ENCODE assay signal across 9 cellular contexts in the genomic region with DNA sequence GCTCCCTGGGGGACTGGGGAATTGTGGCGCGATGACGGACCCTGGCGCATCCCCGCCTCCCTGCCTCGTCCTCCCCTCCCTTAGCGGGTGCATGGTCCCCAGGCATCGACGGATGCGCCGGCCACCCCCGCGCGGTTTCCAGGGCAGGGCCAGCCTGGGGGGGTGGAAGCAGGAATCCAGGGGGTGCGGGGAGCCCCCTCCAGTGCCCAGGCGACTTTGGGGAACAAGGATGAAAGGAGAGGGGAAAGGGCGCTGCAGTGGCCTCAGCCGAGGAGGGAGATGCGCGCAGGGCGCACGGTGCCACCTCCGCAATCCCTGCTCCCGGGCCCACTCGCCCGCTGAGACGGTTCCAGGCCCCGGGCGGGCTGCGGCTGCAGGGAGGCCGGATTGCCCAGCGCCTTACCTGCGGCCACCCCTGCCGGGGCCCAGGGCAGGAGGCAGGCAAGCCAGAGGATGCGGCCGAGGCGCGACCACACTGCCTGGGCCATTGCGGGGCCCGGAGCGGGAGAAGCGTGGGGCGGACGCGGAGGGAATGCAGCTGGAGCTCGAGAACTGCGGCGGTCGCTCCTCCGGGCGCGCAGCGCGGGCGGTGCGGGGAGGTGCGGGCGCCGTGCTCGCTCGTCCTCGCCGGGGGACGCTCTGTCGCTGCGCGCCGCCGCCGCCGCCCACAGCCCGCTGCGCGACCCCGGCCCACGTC. TPM values are rescaled to one million over a fixed set of nuclear protein-coding genes. Genes with fewer than 3 reads are reported as not detected.
DNase-seq lines count a peak whose midpoint lies in the region; ATAC-seq and TF ChIP-seq lines count a peak whose summit lies in the region.
"Had no signal": no experiment of that assay in that cellular context is flagged by ENCODE, and none has a peak within 500 bp of the region (broad histone marks: within the 10 kb centered on the region; RNA-seq: fewer than 3 reads in every experiment).

A gene with protein sequence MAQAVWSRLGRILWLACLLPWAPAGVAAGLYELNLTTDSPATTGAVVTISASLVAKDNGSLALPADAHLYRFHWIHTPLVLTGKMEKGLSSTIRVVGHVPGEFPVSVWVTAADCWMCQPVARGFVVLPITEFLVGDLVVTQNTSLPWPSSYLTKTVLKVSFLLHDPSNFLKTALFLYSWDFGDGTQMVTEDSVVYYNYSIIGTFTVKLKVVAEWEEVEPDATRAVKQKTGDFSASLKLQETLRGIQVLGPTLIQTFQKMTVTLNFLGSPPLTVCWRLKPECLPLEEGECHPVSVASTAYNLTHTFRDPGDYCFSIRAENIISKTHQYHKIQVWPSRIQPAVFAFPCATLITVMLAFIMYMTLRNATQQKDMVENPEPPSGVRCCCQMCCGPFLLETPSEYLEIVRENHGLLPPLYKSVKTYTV (minus strand): TSS at position 641 of the 697 bp plus-strand sequence. CDS start 153 bp downstream, at position 488.

- peak within 1 kb of the TSS; percentile 59 for H2AFZ ChIP-seq in mammary epithelial cell (ENCODE audit: low read depth, low read length)

- peaks cover 41% of the 10 kb centered on the region for H3K4me1 ChIP-seq in BLaER1
- no peaks in the 10 kb centered on the region for H3K4me1 ChIP-seq in mammary epithelial cell (ENCODE audit: insufficient read depth, low read length)
- H3K4me1 ChIP-seq in mucosa of rectum (ENCODE audit: control insufficient read depth in 2 of 2, insufficient read depth in 2 of 2, low read length in 2 of 2): no peaks in the 10 kb centered on the region

- no peak for TF ChIP-seq CTCF in mammary epithelial cell (conservative IDR thresholded peaks at IDR 0.05 in 1 of 2, IDR thresholded peaks at IDR 0.05 in 1 of 2; ENCODE audit: extremely low read depth in 1 of 2, insufficient read depth in 1 of 2, low read depth in 1 of 2, low read length in 2 of 2)

- no peaks in the 10 kb centered on the region for H3K36me3 ChIP-seq in BLaER1
- H3K36me3 ChIP-seq in mammary epithelial cell (ENCODE audit: insufficient read depth, low read length): no peaks in the 10 kb centered on the region
- no peaks in the 10 kb centered on the region for H3K36me3 ChIP-seq in mucosa of rectum (ENCODE audit: control insufficient read depth in 2 of 2, insufficient read depth in 2 of 2, low read length in 2 of 2)

- intact Hi-C loops in mammary epithelial cell (cut with micrococcal nuclease): no loop called here

- CTCF ChIA-PET in mammary epithelial cell (lab: Charles Lee; ENCODE audit: low non-redundant PET): no interaction called here

- H3K4me2 ChIP-seq in BLaER1 (peak within 1 kb of the TSS; percentile 99), mammary epithelial cell (ENCODE audit: insufficient read depth, low read depth, low read length) (peak within 1 kb of the TSS; percentile 79)

- H3K9ac ChIP-seq in BLaER1 (peak within 1 kb of the TSS; percentile 62), mammary epithelial cell (ENCODE audit: insufficient read depth, low read length) (no peak within 1 kb of the TSS), mucosa of rectum (ENCODE audit: low read depth in 1 of 2, low read length in 2 of 2) (no peak within 1 kb of the TSS)

- H3K4me3 ChIP-seq in BLaER1 (peak within 1 kb of the TSS; percentile 74), mammary epithelial cell (replicated peaks in 1 of 3; ENCODE audit: insufficient read depth in 1 of 3, low read depth in 2 of 3, low read length in 3 of 3) (peak within 1 kb of the TSS in 2 of 3 experiments; percentile 14 to 42), mucosa of rectum (ENCODE audit: low read length in 2 of 2) (peak within 1 kb of the TSS; percentile 31 to 35)

- in situ Hi-C loops in mammary epithelial cell (cut with MboI; ENCODE audit: low sequenced_read_pairs in 2 of 2): no loop called here

- 9% methylated on average over 14 of the region's 76 CpGs for WGBS in mammary epithelial cell (ENCODE audit: low coverage, missing lambda C conversion rate)

- H3K9me3 ChIP-seq in BLaER1 (no peaks in the 10 kb centered on the region), mammary epithelial cell (replicated peaks; ENCODE audit: insufficient read depth, low read length) (no peaks in the 10 kb centered on the region), mucosa of rectum (ENCODE audit: control insufficient read depth in 2 of 2, low read length in 2 of 2) (no peaks in the 10 kb centered on the region)

- H3K27me3 ChIP-seq in BLaER1 (peaks cover 24% of the 10 kb centered on the region), mammary epithelial cell (ENCODE audit: insufficient read depth, low read length) (peaks cover 14% of the 10 kb centered on the region), mucosa of rectum (ENCODE audit: control insufficient read depth in 2 of 2, insufficient read depth in 2 of 2, low read length in 2 of 2) (peaks cover 17 to 24% of the 10 kb centered on the region in 2 donors)

- H3K79me2 ChIP-seq in mammary epithelial cell (ENCODE audit: insufficient read depth, low read length): no peaks in the 10 kb centered on the region

- dilution Hi-C loops in mammary epithelial cell (cut with HindIII; ENCODE audit: low sequenced_read_pairs): loop anchor here (10.0 kb wide), 1 partner anchor 65 kb away; no protein-coding TSS in a partner anchor

- ATAC-seq in HG02678 (IDR thresholded peaks at IDR 0.05; ENCODE audit: unreplicated experiment): peak; percentile 13
- ATAC-seq in HG02885 (IDR thresholded peaks at IDR 0.05; ENCODE audit: poor library complexity, unreplicated experiment): no peak

- DNase-seq in mammary epithelial cell (no peak), DMS53 treated with DMSO at 0.1 percent for 48 hours (lab: John Stamatoyannopoulos, UW; ENCODE audit: unreplicated experiment) (no peak), pons (ENCODE audit: low spot score) (no peak), HUDEP-2 (lab: John Stamatoyannopoulos, UW; ENCODE audit: unreplicated experiment in 76 of 76) (no peak)

- no TSS peak for BruUV-seq in mammary epithelial cell (replicated peaks; lab: Mats Ljungman, UMichigan)

- peak within 1 kb of the TSS; percentile 58 for H3K27ac ChIP-seq in BLaER1
- H3K27ac ChIP-seq in mammary epithelial cell (ENCODE audit: insufficient read depth, low read depth, low read length): no peak within 1 kb of the TSS
- no peak within 1 kb of the TSS for H3K27ac ChIP-seq in mucosa of rectum (ENCODE audit: low read depth in 2 of 2, low read length in 2 of 2)

- H4K20me1 ChIP-seq in BLaER1: 0 out of 2 replicates have a peak, but pooled peaks cover 4% of the 10 kb centered on the region
- no peaks in the 10 kb centered on the region for H4K20me1 ChIP-seq in mammary epithelial cell (ENCODE audit: insufficient read depth, low read length)

RNA-seq across cellular contexts. Expression of the gene that starts here (rescaled TPM):
- total RNA-seq in mammary epithelial cell: not detected
- not detected for polyA plus RNA-seq in mammary epithelial cell
- polyA minus RNA-seq in mammary epithelial cell: not detected
- total RNA-seq: glomerular endothelial cell had no signal
